Comparison of ENCODE assay signal across 1 cellular context in the genomic region with DNA sequence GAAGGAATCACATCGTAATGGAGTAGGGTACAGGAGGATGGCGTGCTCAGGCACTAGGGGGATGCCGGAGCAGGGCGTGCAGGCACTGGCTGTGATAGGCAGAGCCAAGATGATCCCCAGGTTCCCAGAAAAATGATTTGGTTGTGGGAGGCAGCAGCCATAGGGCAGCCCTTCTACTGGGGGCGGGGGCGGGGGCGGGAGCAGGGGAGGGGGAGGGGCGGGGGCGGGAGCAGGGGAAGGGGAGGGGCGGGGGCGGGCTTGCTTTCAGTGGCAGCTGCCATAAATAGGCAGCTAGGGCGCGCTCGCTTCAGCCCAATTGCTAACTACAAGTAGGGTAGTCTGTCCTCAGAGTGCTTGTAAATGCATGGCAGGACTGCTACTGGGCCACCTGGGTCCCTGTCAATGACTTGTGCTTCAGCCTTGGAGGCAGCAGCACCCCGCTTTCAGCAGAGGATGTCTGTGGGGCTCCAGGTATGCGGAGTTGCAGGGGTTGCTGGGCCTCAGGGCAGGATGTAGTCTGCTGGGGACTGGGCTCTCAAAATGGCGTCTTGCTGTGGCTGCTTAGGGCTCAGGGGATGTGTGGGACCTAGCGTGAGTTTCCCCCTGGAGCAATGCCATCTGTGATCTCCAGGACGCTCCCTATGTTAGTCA.
TF ChIP-seq lines count a peak whose summit lies in the region.

No MANE protein-coding gene starts in this region.

TF ChIP-seq in K562, 482 proteins besides CTCF, POLR2A, EP300 and RAD21 (continues in another document):
- TF ChIP-seq KHSRP (IDR thresholded peaks at IDR 0.05), result no peak
- TF ChIP-seq POLR2G (IDR thresholded peaks at IDR 0.05; ENCODE audit: low read depth, low read length), result peak; percentile 71
- TF ChIP-seq MTA3 (IDR thresholded peaks at IDR 0.05; ENCODE audit: borderline replicate concordance), result no peak
- TF ChIP-seq ARID1B (IDR thresholded peaks at IDR 0.05), result no peak
- TF ChIP-seq, protein P1, sequence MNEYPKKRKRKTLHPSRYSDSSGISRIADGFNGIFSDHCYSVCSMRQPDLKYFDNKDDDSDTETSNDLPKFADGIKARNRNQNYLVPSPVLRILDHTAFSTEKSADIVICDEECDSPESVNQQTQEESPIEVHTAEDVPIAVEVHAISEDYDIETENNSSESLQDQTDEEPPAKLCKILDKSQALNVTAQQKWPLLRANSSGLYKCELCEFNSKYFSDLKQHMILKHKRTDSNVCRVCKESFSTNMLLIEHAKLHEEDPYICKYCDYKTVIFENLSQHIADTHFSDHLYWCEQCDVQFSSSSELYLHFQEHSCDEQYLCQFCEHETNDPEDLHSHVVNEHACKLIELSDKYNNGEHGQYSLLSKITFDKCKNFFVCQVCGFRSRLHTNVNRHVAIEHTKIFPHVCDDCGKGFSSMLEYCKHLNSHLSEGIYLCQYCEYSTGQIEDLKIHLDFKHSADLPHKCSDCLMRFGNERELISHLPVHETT (CRISPR knock-in tag; conservative IDR thresholded peaks at IDR 0.05 in 1 of 2, IDR thresholded peaks at IDR 0.05 in 1 of 2), result no peak
- no peak for TF ChIP-seq AFF1 (IDR thresholded peaks at IDR 0.05; ENCODE audit: low read depth in 1 of 2, partially characterized antibody in 2 of 2)
- TF ChIP-seq POLR2B (IDR thresholded peaks at IDR 0.05; ENCODE audit: low read depth, partially characterized antibody), result peak; percentile 44
- TF ChIP-seq, protein P2, sequence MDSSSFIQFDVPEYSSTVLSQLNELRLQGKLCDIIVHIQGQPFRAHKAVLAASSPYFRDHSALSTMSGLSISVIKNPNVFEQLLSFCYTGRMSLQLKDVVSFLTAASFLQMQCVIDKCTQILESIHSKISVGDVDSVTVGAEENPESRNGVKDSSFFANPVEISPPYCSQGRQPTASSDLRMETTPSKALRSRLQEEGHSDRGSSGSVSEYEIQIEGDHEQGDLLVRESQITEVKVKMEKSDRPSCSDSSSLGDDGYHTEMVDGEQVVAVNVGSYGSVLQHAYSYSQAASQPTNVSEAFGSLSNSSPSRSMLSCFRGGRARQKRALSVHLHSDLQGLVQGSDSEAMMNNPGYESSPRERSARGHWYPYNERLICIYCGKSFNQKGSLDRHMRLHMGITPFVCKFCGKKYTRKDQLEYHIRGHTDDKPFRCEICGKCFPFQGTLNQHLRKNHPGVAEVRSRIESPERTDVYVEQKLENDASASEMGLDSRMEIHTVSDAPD (CRISPR knock-in tag; IDR thresholded peaks at IDR 0.05), result no peak
- TF ChIP-seq MEF2A (IDR thresholded peaks at IDR 0.05; ENCODE audit: control insufficient read depth, low read depth, low read length), result no peak
- TF ChIP-seq, protein P3, sequence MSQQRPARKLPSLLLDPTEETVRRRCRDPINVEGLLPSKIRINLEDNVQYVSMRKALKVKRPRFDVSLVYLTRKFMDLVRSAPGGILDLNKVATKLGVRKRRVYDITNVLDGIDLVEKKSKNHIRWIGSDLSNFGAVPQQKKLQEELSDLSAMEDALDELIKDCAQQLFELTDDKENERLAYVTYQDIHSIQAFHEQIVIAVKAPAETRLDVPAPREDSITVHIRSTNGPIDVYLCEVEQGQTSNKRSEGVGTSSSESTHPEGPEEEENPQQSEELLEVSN (IDR thresholded peaks at IDR 0.05; ENCODE audit: borderline replicate concordance in 1 of 2, extremely low read depth in 1 of 2, insufficient read depth in 1 of 2, insufficient read length in 1 of 2, low read depth in 1 of 2, low read length in 1 of 2, poor library complexity in 1 of 2, severe bottlenecking in 1 of 2), result peak in 1 of 2 experiments; percentile 18
- peak; percentile 62 to 86 (median 63) for TF ChIP-seq YY1 (IDR thresholded peaks at IDR 0.05; ENCODE audit: borderline replicate concordance in 1 of 3, control insufficient read depth in 1 of 3, extremely low read depth in 1 of 3, insufficient read depth in 3 of 3, insufficient read length in 1 of 3, insufficient replicate concordance in 2 of 3, low read depth in 1 of 3, low read length in 2 of 3)
- TF ChIP-seq MED1 (CRISPR knock-in tag; IDR thresholded peaks at IDR 0.05; ENCODE audit: borderline replicate concordance), result no peak
- no peak for TF ChIP-seq ZNF511 (CRISPR knock-in tag; IDR thresholded peaks at IDR 0.05)
- TF ChIP-seq MTF1 (CRISPR knock-in tag; IDR thresholded peaks at IDR 0.05; ENCODE audit: borderline replicate concordance), result no peak
- TF ChIP-seq HDAC6 (IDR thresholded peaks at IDR 0.05; ENCODE audit: low read depth, low read length), result no peak
- TF ChIP-seq, protein P4, sequence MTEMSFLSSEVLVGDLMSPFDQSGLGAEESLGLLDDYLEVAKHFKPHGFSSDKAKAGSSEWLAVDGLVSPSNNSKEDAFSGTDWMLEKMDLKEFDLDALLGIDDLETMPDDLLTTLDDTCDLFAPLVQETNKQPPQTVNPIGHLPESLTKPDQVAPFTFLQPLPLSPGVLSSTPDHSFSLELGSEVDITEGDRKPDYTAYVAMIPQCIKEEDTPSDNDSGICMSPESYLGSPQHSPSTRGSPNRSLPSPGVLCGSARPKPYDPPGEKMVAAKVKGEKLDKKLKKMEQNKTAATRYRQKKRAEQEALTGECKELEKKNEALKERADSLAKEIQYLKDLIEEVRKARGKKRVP (CRISPR knock-in tag; IDR thresholded peaks at IDR 0.05), result no peak
- TF ChIP-seq SUPT5H (IDR thresholded peaks at IDR 0.05), result peak; percentile 59; the same call in 1 of the 2 replicates
- TF ChIP-seq NCOA2 (IDR thresholded peaks at IDR 0.05; ENCODE audit: partially characterized antibody in 2 of 2), result no peak
- no peak for TF ChIP-seq RBM22 (IDR thresholded peaks at IDR 0.05; ENCODE audit: low read depth, low read length, poor library complexity, severe bottlenecking)
- TF ChIP-seq DDX20 (tag; IDR thresholded peaks at IDR 0.05; ENCODE audit: low read depth), result no peak
- 0 out of 2 replicates have a peak, but pooled peaks have one; percentile 17 for TF ChIP-seq TAF7 (tag; IDR thresholded peaks at IDR 0.05)
- no peak for TF ChIP-seq SIN3A (IDR thresholded peaks at IDR 0.05; ENCODE audit: borderline replicate concordance in 2 of 2, control insufficient read depth in 1 of 2, low read depth in 2 of 2, low read length in 2 of 2)
- TF ChIP-seq TBP (optimal IDR thresholded peaks at IDR 0.05; ENCODE audit: low read depth, low read length), result peak; percentile 76
- TF ChIP-seq SP2 (IDR thresholded peaks at IDR 0.05; ENCODE audit: extremely low read depth, low read depth, low read length, poor library complexity, severe bottlenecking), result no peak
- TF ChIP-seq PTRF (tag; IDR thresholded peaks at IDR 0.05), result no peak
- no peak for TF ChIP-seq KDM5B (IDR thresholded peaks at IDR 0.05; ENCODE audit: insufficient replicate concordance, low read depth, low read length)
- TF ChIP-seq KLF6 (CRISPR knock-in tag; IDR thresholded peaks at IDR 0.05; ENCODE audit: borderline replicate concordance), result no peak
- TF ChIP-seq FOXO4 (CRISPR knock-in tag; IDR thresholded peaks at IDR 0.05), result no peak
- peak; percentile 73 for TF ChIP-seq RBFOX2 (IDR thresholded peaks at IDR 0.05; ENCODE audit: low read depth, low read length)
- no peak for TF ChIP-seq SAFB (IDR thresholded peaks at IDR 0.05; ENCODE audit: borderline replicate concordance, low read depth, low read length)
- TF ChIP-seq, protein P5, sequence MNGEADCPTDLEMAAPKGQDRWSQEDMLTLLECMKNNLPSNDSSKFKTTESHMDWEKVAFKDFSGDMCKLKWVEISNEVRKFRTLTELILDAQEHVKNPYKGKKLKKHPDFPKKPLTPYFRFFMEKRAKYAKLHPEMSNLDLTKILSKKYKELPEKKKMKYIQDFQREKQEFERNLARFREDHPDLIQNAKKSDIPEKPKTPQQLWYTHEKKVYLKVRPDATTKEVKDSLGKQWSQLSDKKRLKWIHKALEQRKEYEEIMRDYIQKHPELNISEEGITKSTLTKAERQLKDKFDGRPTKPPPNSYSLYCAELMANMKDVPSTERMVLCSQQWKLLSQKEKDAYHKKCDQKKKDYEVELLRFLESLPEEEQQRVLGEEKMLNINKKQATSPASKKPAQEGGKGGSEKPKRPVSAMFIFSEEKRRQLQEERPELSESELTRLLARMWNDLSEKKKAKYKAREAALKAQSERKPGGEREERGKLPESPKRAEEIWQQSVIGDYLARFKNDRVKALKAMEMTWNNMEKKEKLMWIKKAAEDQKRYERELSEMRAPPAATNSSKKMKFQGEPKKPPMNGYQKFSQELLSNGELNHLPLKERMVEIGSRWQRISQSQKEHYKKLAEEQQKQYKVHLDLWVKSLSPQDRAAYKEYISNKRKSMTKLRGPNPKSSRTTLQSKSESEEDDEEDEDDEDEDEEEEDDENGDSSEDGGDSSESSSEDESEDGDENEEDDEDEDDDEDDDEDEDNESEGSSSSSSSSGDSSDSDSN (IDR thresholded peaks at IDR 0.05; ENCODE audit: borderline replicate concordance in 1 of 2, low read depth in 2 of 2, low read length in 2 of 2), result 0 out of 4 replicates have a peak, but pooled peaks of 1 of the 2 experiments have one; percentile 32
- TF ChIP-seq CTBP1 (IDR thresholded peaks at IDR 0.05; ENCODE audit: borderline replicate concordance), result 0 out of 2 replicates have a peak, but pooled peaks have one; percentile 15
- TF ChIP-seq SMAD3 (CRISPR knock-in tag; conservative IDR thresholded peaks at IDR 0.05), result no peak
- TF ChIP-seq, protein P6, sequence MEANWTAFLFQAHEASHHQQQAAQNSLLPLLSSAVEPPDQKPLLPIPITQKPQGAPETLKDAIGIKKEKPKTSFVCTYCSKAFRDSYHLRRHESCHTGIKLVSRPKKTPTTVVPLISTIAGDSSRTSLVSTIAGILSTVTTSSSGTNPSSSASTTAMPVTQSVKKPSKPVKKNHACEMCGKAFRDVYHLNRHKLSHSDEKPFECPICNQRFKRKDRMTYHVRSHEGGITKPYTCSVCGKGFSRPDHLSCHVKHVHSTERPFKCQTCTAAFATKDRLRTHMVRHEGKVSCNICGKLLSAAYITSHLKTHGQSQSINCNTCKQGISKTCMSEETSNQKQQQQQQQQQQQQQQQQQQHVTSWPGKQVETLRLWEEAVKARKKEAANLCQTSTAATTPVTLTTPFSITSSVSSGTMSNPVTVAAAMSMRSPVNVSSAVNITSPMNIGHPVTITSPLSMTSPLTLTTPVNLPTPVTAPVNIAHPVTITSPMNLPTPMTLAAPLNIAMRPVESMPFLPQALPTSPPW (CRISPR knock-in tag; IDR thresholded peaks at IDR 0.05), result peak; percentile 84
- 0 out of 2 replicates have a peak, but pooled peaks have one; percentile 19 for TF ChIP-seq POLR2AphosphoS5 (IDR thresholded peaks at IDR 0.05; ENCODE audit: control insufficient read depth, insufficient read depth, low read depth, low read length)
- TF ChIP-seq MAZ (CRISPR knock-in tag; conservative IDR thresholded peaks at IDR 0.05 in 1 of 2, IDR thresholded peaks at IDR 0.05 in 1 of 2), result peak; percentile 48; a peak in 3 of 4 replicates
- TF ChIP-seq IRF2 (CRISPR knock-in tag; IDR thresholded peaks at IDR 0.05), result no peak
- TF ChIP-seq, protein P7, sequence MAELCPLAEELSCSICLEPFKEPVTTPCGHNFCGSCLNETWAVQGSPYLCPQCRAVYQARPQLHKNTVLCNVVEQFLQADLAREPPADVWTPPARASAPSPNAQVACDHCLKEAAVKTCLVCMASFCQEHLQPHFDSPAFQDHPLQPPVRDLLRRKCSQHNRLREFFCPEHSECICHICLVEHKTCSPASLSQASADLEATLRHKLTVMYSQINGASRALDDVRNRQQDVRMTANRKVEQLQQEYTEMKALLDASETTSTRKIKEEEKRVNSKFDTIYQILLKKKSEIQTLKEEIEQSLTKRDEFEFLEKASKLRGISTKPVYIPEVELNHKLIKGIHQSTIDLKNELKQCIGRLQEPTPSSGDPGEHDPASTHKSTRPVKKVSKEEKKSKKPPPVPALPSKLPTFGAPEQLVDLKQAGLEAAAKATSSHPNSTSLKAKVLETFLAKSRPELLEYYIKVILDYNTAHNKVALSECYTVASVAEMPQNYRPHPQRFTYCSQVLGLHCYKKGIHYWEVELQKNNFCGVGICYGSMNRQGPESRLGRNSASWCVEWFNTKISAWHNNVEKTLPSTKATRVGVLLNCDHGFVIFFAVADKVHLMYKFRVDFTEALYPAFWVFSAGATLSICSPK (IDR thresholded peaks at IDR 0.05; ENCODE audit: borderline replicate concordance), result no peak
- TF ChIP-seq PPARD (CRISPR knock-in tag; IDR thresholded peaks at IDR 0.05), result no peak
- TF ChIP-seq CBX5 (IDR thresholded peaks at IDR 0.05; ENCODE audit: borderline replicate concordance, low read depth), result no peak
- no peak for TF ChIP-seq ZNF174 (CRISPR knock-in tag; IDR thresholded peaks at IDR 0.05)
- no peak for TF ChIP-seq EP400 (IDR thresholded peaks at IDR 0.05)
- TF ChIP-seq NFRKB (IDR thresholded peaks at IDR 0.05; ENCODE audit: low read depth), result peak; percentile 59; the same call in 1 of the 2 replicates
